Comparison of ENCODE assay signal across 7 cellular contexts in genomic region chr5:172454355-172455086, GRCh38. TPM values are rescaled to one million over a fixed set of nuclear protein-coding genes. Genes with fewer than 3 reads are reported as not detected.
A peak's percentile ranks its signal among the peaks of the same experiment; 100 is the strongest.
DNase-seq lines count a peak whose midpoint lies in the region; FAIRE-seq and TF ChIP-seq lines count a peak whose summit lies in the region.

Gene SH3PXD2B (minus strand): TSS chr5:172454525. CDS start chr5:172454352, 173 bp downstream.

- H3K4me3 ChIP-seq in colonic mucosa, result peak within 1 kb of the TSS; percentile 66

- H3K27me3 Mint-ChIP-seq in IgD-negative memory B cell, result peaks cover 53% of the 10 kb centered on the region

- H3K36me3 Mint-ChIP-seq in IgD-negative memory B cell, result peaks cover 1% of the 10 kb centered on the region

- no peak for TF ChIP-seq POLR2A in GM12891 (IDR thresholded peaks at IDR 0.05; ENCODE audit: low read depth, low read length)

- H3K9me3 ChIP-seq in colonic mucosa, result no peaks in the 10 kb centered on the region

- no peaks in the 10 kb centered on the region for H3K27me3 ChIP-seq in colonic mucosa

- peak within 1 kb of the TSS; percentile 89 to 95 for H3K9ac ChIP-seq in colonic mucosa (ENCODE audit: low read depth in 2 of 2, low read length in 2 of 2)

- peaks cover 0 to 1% (median 0%) of the 10 kb centered on the region in 3 donors for H3K9me3 Mint-ChIP-seq in IgD-negative memory B cell

- FAIRE-seq in GM12891 (lab: Jason Lieb, UNC), result no peak

- DNase-seq in GM12891 (ENCODE audit: insufficient read length, low spot score), result peak; percentile 51
- peak; percentile 37 for DNase-seq in T1000 (lab: John Stamatoyannopoulos, UW)
- DNase-seq in colonic mucosa, result peak; percentile 72
- DNase-seq in kidney tubule cell (ENCODE audit: low spot score), result peak; percentile 57
- peak; percentile 59 for DNase-seq in stimulated activated CD4-positive, alpha-beta T cell treated with anti-CD3 and anti-CD28 coated beads, Interleukin-15, amount 100 ng/mL, for 24 hours
- DNase-seq in NCI-H2107 (lab: John Stamatoyannopoulos, UW), result no peak

- peak within 1 kb of the TSS; percentile 81 for H3K27ac ChIP-seq in colonic mucosa

- peak within 1 kb of the TSS; percentile 72 to 93 (median 86) for H3K4me3 Mint-ChIP-seq in IgD-negative memory B cell

- peaks cover 4 to 6% (median 5%) of the 10 kb centered on the region in 3 donors for H3K4me1 Mint-ChIP-seq in IgD-negative memory B cell

- no peaks in the 10 kb centered on the region for H3K36me3 ChIP-seq in colonic mucosa

- peak within 1 kb of the TSS in 2 of 3 donors; percentile 0 to 89 for H3K27ac Mint-ChIP-seq in IgD-negative memory B cell

- intact Hi-C loops in colonic mucosa (cut with DNase I), result no loop called here

- no peak for TF ChIP-seq CTCF in colonic mucosa (IDR thresholded peaks at IDR 0.05)

- no peaks in the 10 kb centered on the region for H3K4me1 ChIP-seq in colonic mucosa

TF ChIP-seq in GM12891, 5 proteins besides CTCF, POLR2A, EP300 and RAD21:
- TF ChIP-seq SPI1 (IDR thresholded peaks at IDR 0.05; ENCODE audit: low read depth, low read length) (no peak), PAX5 (IDR thresholded peaks at IDR 0.05; ENCODE audit: insufficient read depth, low read length, severe bottlenecking) (no peak), POU2F2 (IDR thresholded peaks at IDR 0.05; ENCODE audit: low read depth, low read length) (no peak), POLR2AphosphoS5 (IDR thresholded peaks at IDR 0.05; ENCODE audit: low read depth, low read length) (no peak), TAF1 (IDR thresholded peaks at IDR 0.05; ENCODE audit: low read depth, low read length) (no peak)

RNA-seq across cellular contexts. Expression of gene SH3PXD2B, which starts in this region (rescaled TPM):
- polyA plus RNA-seq in GM12891 (2012; ENCODE audit: low read depth, missing spikeins), result 0.06 TPM
- polyA plus RNA-seq in IgD-negative memory B cell, result not detected
- 10 to 100 TPM; 12.2 to 13.2 TPM for total RNA-seq in colonic mucosa
